Comparison of ENCODE assay signal across 1 cellular context in genomic region chr11:118382954-118383353, GRCh38.
TF ChIP-seq lines count a peak whose summit lies in the region.

No MANE protein-coding gene starts in this region.

TF ChIP-seq in K562, 482 proteins besides CTCF, POLR2A, EP300 and RAD21:
- TF ChIP-seq ZNF408 (CRISPR knock-in tag; IDR thresholded peaks at IDR 0.05; ENCODE audit: low read depth) (no peak), ZNF583 (CRISPR knock-in tag; IDR thresholded peaks at IDR 0.05) (no peak), CBX2 (IDR thresholded peaks at IDR 0.05; ENCODE audit: insufficient read depth, low read length, poor library complexity, severe bottlenecking) (no peak), ATF2 (CRISPR knock-in tag; IDR thresholded peaks at IDR 0.05) (no peak), ETV5 (CRISPR knock-in tag; IDR thresholded peaks at IDR 0.05; ENCODE audit: low read depth) (no peak), ATF3 (IDR thresholded peaks at IDR 0.05) (peak; percentile 79), ATF3 (CRISPR knock-in tag; conservative IDR thresholded peaks at IDR 0.05) (no peak), SPI1 (IDR thresholded peaks at IDR 0.05; ENCODE audit: borderline replicate concordance, low read depth, low read length) (no peak), KDM2B (CRISPR knock-in tag; IDR thresholded peaks at IDR 0.05) (no peak), ZNF507 (tag; conservative IDR thresholded peaks at IDR 0.05) (no peak), CEBPG (CRISPR knock-in tag; IDR thresholded peaks at IDR 0.05) (no peak), CEBPG (tag; conservative IDR thresholded peaks at IDR 0.05 in 1 of 2, IDR thresholded peaks at IDR 0.05 in 1 of 2) (peak; percentile 42 to 52; a peak in 3 of 4 replicates)
